10 cellular contexts compared by ENCODE assay signal in the genomic region with DNA sequence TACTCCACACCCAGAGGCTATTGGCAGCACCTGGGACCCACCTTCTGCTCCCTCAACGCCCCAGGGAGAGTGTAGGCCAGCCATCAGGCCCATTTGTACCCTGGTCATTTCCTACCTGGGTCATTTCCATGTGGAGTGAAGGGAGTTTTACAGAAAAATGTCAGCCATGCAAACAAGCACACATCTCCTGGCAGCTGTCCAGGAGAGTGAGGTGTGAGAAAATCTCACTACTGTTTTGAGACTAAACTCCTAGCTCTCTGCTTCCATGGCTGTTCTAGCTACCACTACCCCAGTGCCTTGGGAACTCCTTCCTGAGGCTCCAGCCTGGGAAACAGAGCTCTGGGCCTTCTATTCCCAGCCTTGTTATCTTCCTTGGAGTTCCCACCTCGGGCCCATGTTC. TPM values are rescaled to one million over a fixed set of nuclear protein-coding genes. Genes with fewer than 3 reads are reported as not detected.
A peak's percentile ranks its signal among the peaks of the same experiment; 100 is the strongest.
DNase-seq lines count a peak whose midpoint lies in the region; ATAC-seq and TF ChIP-seq lines count a peak whose summit lies in the region.
"Had no signal": no experiment of that assay in that cellular context is flagged by ENCODE, and none has a peak within 500 bp of the region (broad histone marks: within the 10 kb centered on the region; RNA-seq: fewer than 3 reads in every experiment).

No MANE protein-coding gene starts in this region.

- peaks cover 85% of the 10 kb centered on the region for H3K4me1 ChIP-seq in OCI-LY3 (ENCODE audit: low read length)

- no peak overlapping the region for H3K4me3 Mint-ChIP-seq in CD4-positive, alpha-beta T cell
- H3K4me3 Mint-ChIP-seq in memory B cell = no peak overlapping the region

- peak overlapping the region; percentile 60 for H3K27ac Mint-ChIP-seq in CD4-positive, alpha-beta T cell
- peak overlapping the region; percentile 76 for H3K27ac Mint-ChIP-seq in memory B cell

- intact Hi-C loops in CD4-positive, alpha-beta T cell (cut with DNase I, micrococcal nuclease) = no loop called here

- no peaks in the 10 kb centered on the region for H3K27me3 ChIP-seq in CD4-positive, alpha-beta T cell (ENCODE audit: control insufficient read depth, insufficient read depth, low read length)
- no peaks in the 10 kb centered on the region; the same call in 1 of the 2 replicates for H3K27me3 ChIP-seq in OCI-LY3 (ENCODE audit: low read depth, low read length)

- CTCF ChIA-PET in CD4-positive, alpha-beta T cell (lab: Charles Lee) = interaction anchor here (1.0 kb wide), 1 partner anchor 15 kb away, joined by 4 read pairs; no protein-coding TSS in a partner anchor

- no peak for DNase-seq in CD4-positive, alpha-beta T cell
- DNase-seq in memory B cell (ENCODE audit: low spot score in 2 of 2) (no peak), NCI-H2081 (lab: John Stamatoyannopoulos, UW) (no peak), NCI-H2081 treated with DMSO at 0.1 percent for 48 hours (lab: John Stamatoyannopoulos, UW) (no peak), GDM1 (lab: John Stamatoyannopoulos, UW) (no peak), retina (no peak)
- DNase-seq: OCI-M1 had no signal

- H3K4me3 ChIP-seq in OCI-LY3 (ENCODE audit: low read length) = no peak overlapping the region

- no peak for ATAC-seq in CD4-positive, alpha-beta T cell (ENCODE audit: poor library complexity)
- ATAC-seq in GM19043 (IDR thresholded peaks at IDR 0.05; ENCODE audit: low read depth, unreplicated experiment) = peak; percentile 50
- ATAC-seq in memory B cell (ENCODE audit: low read depth) = no peak
- ATAC-seq: esophagus mucosa had no signal

- H3K9me3 ChIP-seq in CD4-positive, alpha-beta T cell (ENCODE audit: control insufficient read depth, low read length) = no peaks in the 10 kb centered on the region
- no peaks in the 10 kb centered on the region for H3K9me3 ChIP-seq in OCI-LY3 (ENCODE audit: insufficient read depth, low read length)

- H3K27ac ChIP-seq in CD4-positive, alpha-beta T cell (ENCODE audit: low read depth, low read length) = no peak overlapping the region
- H3K27ac ChIP-seq in OCI-LY3 (ENCODE audit: low read length) = peak overlapping the region; percentile 97

- peak overlapping the region; percentile 48; the same call in 1 of the 2 replicates for H3K9ac ChIP-seq in OCI-LY3 (ENCODE audit: low read length)

- no peaks in the 10 kb centered on the region for H3K9me3 Mint-ChIP-seq in CD4-positive, alpha-beta T cell
- H3K9me3 Mint-ChIP-seq in memory B cell = no peaks in the 10 kb centered on the region

- peaks cover 59% of the 10 kb centered on the region for H3K4me1 Mint-ChIP-seq in CD4-positive, alpha-beta T cell (ENCODE audit: low read depth)
- H3K4me1 Mint-ChIP-seq in memory B cell = peaks cover 13% of the 10 kb centered on the region

- peak overlapping the region; percentile 44 for H3K4me2 ChIP-seq in OCI-LY3 (ENCODE audit: low read length)

- H4K20me1 ChIP-seq in OCI-LY3 (ENCODE audit: insufficient read depth, low read length) = no peaks in the 10 kb centered on the region

- H3K36me3 Mint-ChIP-seq in CD4-positive, alpha-beta T cell (ENCODE audit: low read depth) = no peaks in the 10 kb centered on the region
- H3K36me3 Mint-ChIP-seq in memory B cell = no peaks in the 10 kb centered on the region

- POLR2A ChIA-PET in CD4-positive, alpha-beta T cell (lab: Charles Lee) = interaction anchor here (1.7 to 1.9 kb wide), 2 partner anchors 14 to 19 kb away, joined by 6 read pairs; no protein-coding TSS in a partner anchor

- no peaks in the 10 kb centered on the region for H3K36me3 ChIP-seq in OCI-LY3 (replicated peaks; ENCODE audit: low read depth, low read length)

- no peaks in the 10 kb centered on the region for H3K27me3 Mint-ChIP-seq in CD4-positive, alpha-beta T cell
- H3K27me3 Mint-ChIP-seq in memory B cell = no peaks in the 10 kb centered on the region

- H2AFZ ChIP-seq in OCI-LY3 (ENCODE audit: low read depth, low read length) = no peak overlapping the region

- TF ChIP-seq CTCF in CD4-positive, alpha-beta T cell (IDR thresholded peaks at IDR 0.05) = no peak
- no peak for TF ChIP-seq CTCF in OCI-LY3 (IDR thresholded peaks at IDR 0.05; ENCODE audit: low read depth, low read length)

- H3K79me2 ChIP-seq in OCI-LY3 (ENCODE audit: low read length) = 0 out of 2 replicates have a peak, but pooled peaks cover 3% of the 10 kb centered on the region

RNA-seq across cellular contexts. Expression of gene TMPRSS13, which starts 2.8 kb away (rescaled TPM):
- total RNA-seq in CD4-positive, alpha-beta T cell = 1 to 10 TPM in 1 of 2 experiments, under 1 TPM in 1; 0.99 to 1.4 TPM

RNA-seq across cellular contexts. Expression of gene IL10RA, which starts 54.2 kb away (rescaled TPM):
- total RNA-seq in CD4-positive, alpha-beta T cell = 100 to 1,000 TPM; 193 to 203 TPM

RNA-seq across cellular contexts. Expression of gene FXYD6, which starts 55.5 kb away (rescaled TPM):
- total RNA-seq in CD4-positive, alpha-beta T cell = not detected
